ENCODE assay signal across 12 cellular contexts in the genomic region with DNA sequence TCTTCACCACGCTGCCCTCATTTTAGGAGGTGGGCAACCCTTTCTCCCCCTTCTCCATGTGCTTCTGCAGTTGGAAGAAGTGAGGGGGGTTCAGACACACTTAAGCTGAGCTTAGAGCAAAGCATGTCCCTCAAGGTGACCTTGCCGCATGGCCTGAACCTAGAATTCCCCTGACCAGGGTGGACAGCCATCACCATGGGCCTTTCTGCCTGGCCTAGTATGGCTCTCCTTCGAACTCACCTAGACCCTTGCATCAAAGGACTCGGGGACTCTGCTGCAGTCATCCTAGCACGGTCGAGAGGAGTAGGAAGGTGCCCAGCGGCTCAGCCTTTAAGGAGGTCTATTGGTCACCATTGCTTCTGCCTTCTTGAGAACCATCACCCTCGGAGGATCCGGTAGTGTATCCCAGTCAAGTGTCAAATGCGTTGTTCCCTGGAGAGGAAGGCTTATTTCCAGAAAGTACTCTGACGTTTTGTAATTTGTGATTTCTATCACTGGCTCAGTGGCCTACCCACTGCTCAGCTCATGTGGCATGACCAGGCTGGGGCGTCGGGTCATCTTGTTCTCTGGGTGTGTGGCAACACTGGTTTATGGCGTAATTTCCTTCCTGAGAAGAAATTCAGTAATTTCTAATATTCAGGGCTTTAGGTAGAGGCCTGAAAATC. TPM values are rescaled to one million over a fixed set of nuclear protein-coding genes. Genes with fewer than 3 reads are reported as not detected.
DNase-seq lines count a peak whose midpoint lies in the region; ATAC-seq and TF ChIP-seq lines count a peak whose summit lies in the region.
"Had no signal": no experiment of that assay in that cellular context is flagged by ENCODE, and none has a peak within 500 bp of the region (broad histone marks: within the 10 kb centered on the region; RNA-seq: fewer than 3 reads in every experiment).

A gene (minus strand): TSS at position 424 of the 665 bp plus-strand sequence. CDS start 62,576 bp downstream, outside the sequence.

- TF ChIP-seq POLR2A in NB4 (IDR thresholded peaks at IDR 0.05; ENCODE audit: extremely low read depth, insufficient read length): no peak

- no peaks in the 10 kb centered on the region for H3K27me3 ChIP-seq in left lung
- H3K27me3 ChIP-seq in thoracic aorta (replicated peaks; ENCODE audit: insufficient read depth): no peaks in the 10 kb centered on the region

- H3K9me3 ChIP-seq in left lung: no peaks in the 10 kb centered on the region
- no peaks in the 10 kb centered on the region for H3K9me3 ChIP-seq in thoracic aorta

- peak within 1 kb of the TSS; percentile 80 to 89 for H3K27ac ChIP-seq in left lung
- no peak within 1 kb of the TSS for H3K27ac ChIP-seq in thoracic aorta

- H3K36me3 ChIP-seq in left lung (peaks cover 0 to 33% of the 10 kb centered on the region in 2 donors), thoracic aorta (peaks cover 4% of the 10 kb centered on the region)

- peak; percentile 58 for ATAC-seq in left lung
- no peak for ATAC-seq in thoracic aorta (ENCODE audit: insufficient number of reproducible peaks, low FRiP score, low read depth)
- ATAC-seq in HG02759 (IDR thresholded peaks at IDR 0.05; ENCODE audit: unreplicated experiment): no peak

- no peak within 1 kb of the TSS for H3K4me3 ChIP-seq in NB4 (ENCODE audit: low read depth, low read length)
- H3K4me3 ChIP-seq in choroid plexus epithelial cell (ENCODE audit: low read depth, low read length): no peak within 1 kb of the TSS
- H3K4me3 ChIP-seq in left lung: peak within 1 kb of the TSS in 1 of 2 donors; percentile 58
- peak within 1 kb of the TSS; percentile 13 for H3K4me3 ChIP-seq in thoracic aorta

- peak; percentile 86 for DNase-seq in NB4 (ENCODE audit: low read depth)
- peak; percentile 57 for DNase-seq in choroid plexus epithelial cell (ENCODE audit: low read depth)
- DNase-seq in left lung: peak; percentile 78 to 86
- DNase-seq in thoracic aorta (ENCODE audit: low spot score): no peak
- no peak for DNase-seq in NCI-H1105 treated with DMSO at 0.1 percent for 48 hours (lab: John Stamatoyannopoulos, UW)
- DNase-seq in activated CD4-positive, alpha-beta T cell treated with anti-CD3 and anti-CD28 coated beads, Interleukin-2, amount 50 U/mL, for 48 hours: no peak
- DNase-seq in NCI-H187 (lab: John Stamatoyannopoulos, UW): no peak
- DNase-seq: activated CD8-positive, alpha-beta memory T cell treated with anti-CD3 and anti-CD28 coated beads, Interleukin-2, amount 50 U/mL, for 48 hours; amygdala; effector memory CD4-positive, alpha-beta T cell; hypothalamus had no signal

- intact Hi-C loops in left lung (cut with DNase I): no loop called here

- TF ChIP-seq CTCF in NB4 (IDR thresholded peaks at IDR 0.05; ENCODE audit: low read depth, low read length) (no peak), choroid plexus epithelial cell (conservative IDR thresholded peaks at IDR 0.05; ENCODE audit: low read depth, low read length) (no peak), left lung (IDR thresholded peaks at IDR 0.05) (no peak), thoracic aorta (IDR thresholded peaks at IDR 0.05) (no peak)

- peaks cover 4 to 62% of the 10 kb centered on the region in 2 donors for H3K4me1 ChIP-seq in left lung
- H3K4me1 ChIP-seq in thoracic aorta (ENCODE audit: control insufficient read depth in 1 of 2, low read depth in 2 of 2): no peaks in the 10 kb centered on the region

RNA-seq across cellular contexts. Expression of the gene that starts here (rescaled TPM):
- 10 to 100 TPM in 1 of 2 donors, 1 to 10 TPM in 1; 3.8 to 21.2 TPM for total RNA-seq in left lung
- total RNA-seq in thoracic aorta: 10 to 100 TPM; 10.8 TPM

Comparison
In these comparisons a context has a peak if more than half of its experiments do, and no peak if none do; other contexts are left out.
1. DNase-seq: peak in NB4 (single experiment), choroid plexus epithelial cell (single experiment) and left lung (2 of 2); none in thoracic aorta (single experiment), NCI-H1105 treated with DMSO at 0.1 percent for 48 hours (single experiment), activated CD4-positive, alpha-beta T cell treated with anti-CD3 and anti-CD28 coated beads, Interleukin-2, amount 50 U/mL, for 48 hours (0 of 2) and NCI-H187 (0 of 2).
2. H3K27ac ChIP-seq: peak in left lung (2 of 2); none in thoracic aorta (0 of 2).